In the genomic region with DNA sequence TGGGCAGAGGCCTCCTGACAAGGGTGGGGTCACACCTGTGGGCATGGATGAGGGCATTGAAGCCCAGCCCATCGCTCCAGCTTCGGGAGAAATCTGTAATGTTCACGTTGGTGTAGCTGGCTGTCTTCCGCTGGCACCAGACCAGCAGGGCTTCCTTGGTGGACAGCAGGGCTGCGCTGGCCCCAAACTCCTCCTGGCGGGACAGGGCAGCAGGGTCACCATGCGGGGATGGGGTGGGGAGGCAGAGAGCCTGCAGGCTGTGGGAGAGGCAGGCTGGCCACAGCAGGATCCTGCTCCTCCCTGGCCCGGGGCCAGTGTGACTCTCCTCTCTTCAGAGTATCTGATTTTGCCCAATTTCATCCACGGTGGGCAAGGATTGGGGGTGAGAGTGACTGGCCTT, we compare ENCODE assay signal across 1 cellular context.
TF ChIP-seq lines count a peak whose summit lies in the region.

No MANE protein-coding gene starts in this region.

TF ChIP-seq in GM23338, 12 proteins besides CTCF, POLR2A, EP300 and RAD21 (continued from another document):
- TF ChIP-seq, protein P1, sequence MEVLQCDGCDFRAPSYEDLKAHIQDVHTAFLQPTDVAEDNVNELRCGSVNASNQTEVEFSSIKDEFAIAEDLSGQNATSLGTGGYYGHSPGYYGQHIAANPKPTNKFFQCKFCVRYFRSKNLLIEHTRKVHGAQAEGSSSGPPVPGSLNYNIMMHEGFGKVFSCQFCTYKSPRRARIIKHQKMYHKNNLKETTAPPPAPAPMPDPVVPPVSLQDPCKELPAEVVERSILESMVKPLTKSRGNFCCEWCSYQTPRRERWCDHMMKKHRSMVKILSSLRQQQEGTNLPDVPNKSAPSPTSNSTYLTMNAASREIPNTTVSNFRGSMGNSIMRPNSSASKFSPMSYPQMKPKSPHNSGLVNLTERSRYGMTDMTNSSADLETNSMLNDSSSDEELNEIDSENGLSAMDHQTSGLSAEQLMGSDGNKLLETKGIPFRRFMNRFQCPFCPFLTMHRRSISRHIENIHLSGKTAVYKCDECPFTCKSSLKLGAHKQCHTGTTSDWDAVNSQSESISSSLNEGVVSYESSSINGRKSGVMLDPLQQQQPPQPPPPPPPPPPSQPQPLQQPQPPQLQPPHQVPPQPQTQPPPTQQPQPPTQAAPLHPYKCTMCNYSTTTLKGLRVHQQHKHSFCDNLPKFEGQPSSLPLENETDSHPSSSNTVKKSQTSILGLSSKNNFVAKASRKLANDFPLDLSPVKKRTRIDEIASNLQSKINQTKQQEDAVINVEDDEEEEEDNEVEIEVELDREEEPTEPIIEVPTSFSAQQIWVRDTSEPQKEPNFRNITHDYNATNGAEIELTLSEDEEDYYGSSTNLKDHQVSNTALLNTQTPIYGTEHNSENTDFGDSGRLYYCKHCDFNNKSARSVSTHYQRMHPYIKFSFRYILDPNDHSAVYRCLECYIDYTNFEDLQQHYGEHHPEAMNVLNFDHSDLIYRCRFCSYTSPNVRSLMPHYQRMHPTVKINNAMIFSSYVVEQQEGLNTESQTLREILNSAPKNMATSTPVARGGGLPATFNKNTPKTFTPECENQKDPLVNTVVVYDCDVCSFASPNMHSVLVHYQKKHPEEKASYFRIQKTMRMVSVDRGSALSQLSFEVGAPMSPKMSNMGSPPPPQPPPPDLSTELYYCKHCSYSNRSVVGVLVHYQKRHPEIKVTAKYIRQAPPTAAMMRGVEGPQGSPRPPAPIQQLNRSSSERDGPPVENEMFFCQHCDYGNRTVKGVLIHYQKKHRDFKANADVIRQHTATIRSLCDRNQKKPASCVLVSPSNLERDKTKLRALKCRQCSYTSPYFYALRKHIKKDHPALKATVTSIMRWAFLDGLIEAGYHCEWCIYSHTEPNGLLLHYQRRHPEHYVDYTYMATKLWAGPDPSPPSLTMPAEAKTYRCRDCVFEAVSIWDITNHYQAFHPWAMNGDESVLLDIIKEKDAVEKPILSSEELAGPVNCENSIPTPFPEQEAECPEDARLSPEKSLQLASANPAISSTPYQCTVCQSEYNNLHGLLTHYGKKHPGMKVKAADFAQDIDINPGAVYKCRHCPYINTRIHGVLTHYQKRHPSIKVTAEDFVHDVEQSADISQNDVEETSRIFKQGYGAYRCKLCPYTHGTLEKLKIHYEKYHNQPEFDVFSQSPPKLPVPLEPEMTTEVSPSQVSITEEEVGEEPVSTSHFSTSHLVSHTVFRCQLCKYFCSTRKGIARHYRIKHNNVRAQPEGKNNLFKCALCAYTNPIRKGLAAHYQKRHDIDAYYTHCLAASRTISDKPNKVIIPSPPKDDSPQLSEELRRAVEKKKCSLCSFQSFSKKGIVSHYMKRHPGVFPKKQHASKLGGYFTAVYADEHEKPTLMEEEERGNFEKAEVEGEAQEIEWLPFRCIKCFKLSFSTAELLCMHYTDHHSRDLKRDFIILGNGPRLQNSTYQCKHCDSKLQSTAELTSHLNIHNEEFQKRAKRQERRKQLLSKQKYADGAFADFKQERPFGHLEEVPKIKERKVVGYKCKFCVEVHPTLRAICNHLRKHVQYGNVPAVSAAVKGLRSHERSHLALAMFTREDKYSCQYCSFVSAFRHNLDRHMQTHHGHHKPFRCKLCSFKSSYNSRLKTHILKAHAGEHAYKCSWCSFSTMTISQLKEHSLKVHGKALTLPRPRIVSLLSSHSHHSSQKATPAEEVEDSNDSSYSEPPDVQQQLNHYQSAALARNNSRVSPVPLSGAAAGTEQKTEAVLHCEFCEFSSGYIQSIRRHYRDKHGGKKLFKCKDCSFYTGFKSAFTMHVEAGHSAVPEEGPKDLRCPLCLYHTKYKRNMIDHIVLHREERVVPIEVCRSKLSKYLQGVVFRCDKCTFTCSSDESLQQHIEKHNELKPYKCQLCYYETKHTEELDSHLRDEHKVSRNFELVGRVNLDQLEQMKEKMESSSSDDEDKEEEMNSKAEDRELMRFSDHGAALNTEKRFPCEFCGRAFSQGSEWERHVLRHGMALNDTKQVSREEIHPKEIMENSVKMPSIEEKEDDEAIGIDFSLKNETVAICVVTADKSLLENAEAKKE (CRISPR knock-in tag; IDR thresholded peaks at IDR 0.05), result no peak
- TF ChIP-seq, protein P2, sequence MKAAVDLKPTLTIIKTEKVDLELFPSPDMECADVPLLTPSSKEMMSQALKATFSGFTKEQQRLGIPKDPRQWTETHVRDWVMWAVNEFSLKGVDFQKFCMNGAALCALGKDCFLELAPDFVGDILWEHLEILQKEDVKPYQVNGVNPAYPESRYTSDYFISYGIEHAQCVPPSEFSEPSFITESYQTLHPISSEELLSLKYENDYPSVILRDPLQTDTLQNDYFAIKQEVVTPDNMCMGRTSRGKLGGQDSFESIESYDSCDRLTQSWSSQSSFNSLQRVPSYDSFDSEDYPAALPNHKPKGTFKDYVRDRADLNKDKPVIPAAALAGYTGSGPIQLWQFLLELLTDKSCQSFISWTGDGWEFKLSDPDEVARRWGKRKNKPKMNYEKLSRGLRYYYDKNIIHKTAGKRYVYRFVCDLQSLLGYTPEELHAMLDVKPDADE (IDR thresholded peaks at IDR 0.05), result no peak
- TF ChIP-seq STAT1 (IDR thresholded peaks at IDR 0.05; ENCODE audit: unreplicated experiment), result no peak
TF ChIP-seq in GM23338: peak in this region for 0.
